ENCODE assay signal across 24 cellular contexts in the genomic region with DNA sequence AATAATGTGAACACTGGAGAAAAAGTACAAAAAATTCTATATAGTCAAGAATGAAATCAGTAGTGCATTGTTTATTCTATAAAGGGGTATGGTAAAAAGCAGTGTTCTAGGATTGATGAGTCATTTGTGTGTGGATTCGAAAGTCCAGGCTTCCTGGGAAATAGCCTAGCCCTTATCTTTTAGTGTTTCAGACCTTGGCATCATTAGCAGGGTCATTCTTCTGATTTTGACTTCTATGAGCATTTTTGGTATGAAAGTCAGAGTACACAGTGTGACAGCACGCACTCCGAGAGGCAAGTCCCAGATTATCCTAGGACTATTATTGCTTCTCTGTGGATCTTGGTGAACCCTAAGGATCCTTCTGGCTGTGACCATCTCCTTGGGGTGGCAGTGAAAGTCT. TPM values are rescaled to one million over a fixed set of nuclear protein-coding genes. Genes with fewer than 3 reads are reported as not detected.
DNase-seq lines count a peak whose midpoint lies in the region; ATAC-seq, FAIRE-seq and TF ChIP-seq lines count a peak whose summit lies in the region.
"Had no signal": no experiment of that assay in that cellular context is flagged by ENCODE, and none has a peak within 500 bp of the region (broad histone marks: within the 10 kb centered on the region; RNA-seq: fewer than 3 reads in every experiment).

No MANE protein-coding gene starts in this region.

- no peak overlapping the region for H3K9ac ChIP-seq in endothelial cell of umbilical vein (replicated peaks; ENCODE audit: extremely low read depth, insufficient read depth, low read length)
- H3K9ac ChIP-seq: BLaER1 treated with 17β-estradiol and CSF1 and Interleukin-3, amounts not matched to agents 10 nM and 100 nM had no signal

- no peaks in the 10 kb centered on the region for H4K20me1 ChIP-seq in endothelial cell of umbilical vein (replicated peaks; ENCODE audit: control insufficient read depth, extremely low read depth, insufficient read depth, low read length)
- H4K20me1 ChIP-seq: BLaER1 treated with 17β-estradiol and CSF1 and Interleukin-3, amounts not matched to agents 10 nM and 100 nM had no signal

- H3K36me3 ChIP-seq in endothelial cell of umbilical vein (ENCODE audit: control insufficient read depth in 2 of 2, extremely low read depth in 1 of 2, insufficient read depth in 2 of 2, low read length in 2 of 2) = no peaks in the 10 kb centered on the region
- H3K36me3 ChIP-seq in mucosa of descending colon (ENCODE audit: low read depth) = no peaks in the 10 kb centered on the region
- H3K36me3 ChIP-seq: BLaER1 treated with 17β-estradiol and CSF1 and Interleukin-3, amounts not matched to agents 10 nM and 100 nM; tibial nerve; WERI-Rb-1 had no signal

- H3K9me1 ChIP-seq in endothelial cell of umbilical vein (replicated peaks; ENCODE audit: control insufficient read depth, extremely low read depth, insufficient read depth, low read length) = no peaks in the 10 kb centered on the region

- H2AFZ ChIP-seq in endothelial cell of umbilical vein (ENCODE audit: low read depth, low read length) = no peak overlapping the region

- FAIRE-seq in endothelial cell of umbilical vein (lab: Jason Lieb, UNC) = no peak
- FAIRE-seq: A204.1, GM19239, H54 had no signal

- H3K79me2 ChIP-seq in endothelial cell of umbilical vein (ENCODE audit: control insufficient read depth, insufficient read depth, low read length) = no peaks in the 10 kb centered on the region

- TF ChIP-seq CTCF in endothelial cell of umbilical vein (IDR thresholded peaks at IDR 0.05; ENCODE audit: extremely low read depth in 1 of 2, insufficient read depth in 1 of 2, low read depth in 1 of 2, low read length in 2 of 2) (no peak), mucosa of descending colon (IDR thresholded peaks at IDR 0.05) (no peak)

- POLR2A ChIA-PET in endothelial cell of umbilical vein (lab: Charles Lee) = no interaction called here

- CTCF ChIA-PET in endothelial cell of umbilical vein (lab: Charles Lee) = no interaction called here

- dilution Hi-C loops in endothelial cell of umbilical vein (cut with MboI; ENCODE audit: extremely low pct_ligation_motif_present, low sequenced_read_pairs) = no loop called here

- H3K4me2 ChIP-seq in endothelial cell of umbilical vein (ENCODE audit: insufficient read depth, low read length) = no peak overlapping the region
- H3K4me2 ChIP-seq: BLaER1 treated with 17β-estradiol and CSF1 and Interleukin-3, amounts not matched to agents 10 nM and 100 nM had no signal

- no peaks in the 10 kb centered on the region for H3K9me3 ChIP-seq in endothelial cell of umbilical vein (replicated peaks; ENCODE audit: control insufficient read depth, insufficient read depth, low read length)
- no peaks in the 10 kb centered on the region for H3K9me3 ChIP-seq in mucosa of descending colon
- H3K9me3 ChIP-seq: BLaER1 treated with 17β-estradiol and CSF1 and Interleukin-3, amounts not matched to agents 10 nM and 100 nM; tibial nerve had no signal

- intact Hi-C loops in left cardiac atrium (cut with DNase I) (no loop called here), cardiac septum (cut with DNase I) (no loop called here), endothelial cell of umbilical vein (cut with micrococcal nuclease) (no loop called here), mucosa of descending colon (cut with DNase I, micrococcal nuclease) (no loop called here)

- ATAC-seq in left cardiac atrium (peak; percentile 71 to 78), mucosa of descending colon (peak; percentile 80), GM21786 (IDR thresholded peaks at IDR 0.05; ENCODE audit: unreplicated experiment) (no peak), HG03342 (IDR thresholded peaks at IDR 0.05; ENCODE audit: unreplicated experiment) (no peak), GM18498 (IDR thresholded peaks at IDR 0.05; ENCODE audit: unreplicated experiment) (no peak)

- TF ChIP-seq POLR2A in endothelial cell of umbilical vein (IDR thresholded peaks at IDR 0.05; ENCODE audit: low read depth, low read length) = no peak

- H3K4me1 ChIP-seq in endothelial cell of umbilical vein (ENCODE audit: control insufficient read depth, extremely low read depth, insufficient read depth, low read length) (peaks cover 2% of the 10 kb centered on the region), mucosa of descending colon (ENCODE audit: low read depth) (peaks cover 13% of the 10 kb centered on the region)
- H3K4me1 ChIP-seq: BLaER1 treated with 17β-estradiol and CSF1 and Interleukin-3, amounts not matched to agents 10 nM and 100 nM had no signal

- H3K27me3 ChIP-seq in endothelial cell of umbilical vein (ENCODE audit: control insufficient read depth in 2 of 2, insufficient read depth in 2 of 2, low read length in 2 of 2) = no peaks in the 10 kb centered on the region
- H3K27me3 ChIP-seq: BLaER1 treated with 17β-estradiol and CSF1 and Interleukin-3, amounts not matched to agents 10 nM and 100 nM; tibial nerve had no signal

- H3K27ac ChIP-seq in endothelial cell of umbilical vein (ENCODE audit: insufficient read depth, low read depth, low read length) = no peak overlapping the region
- H3K27ac ChIP-seq: BLaER1 treated with 17β-estradiol and CSF1 and Interleukin-3, amounts not matched to agents 10 nM and 100 nM; tibial nerve; WERI-Rb-1 had no signal

- BruUV-seq in endothelial cell of umbilical vein (replicated peaks; lab: Mats Ljungman, UMichigan) = no TSS peak

- H3K4me3 ChIP-seq in endothelial cell of umbilical vein (replicated peaks in 1 of 3; ENCODE audit: insufficient read depth in 1 of 3, low read depth in 1 of 3, low read length in 3 of 3) (no peak overlapping the region), mucosa of descending colon (no peak overlapping the region)
- H3K4me3 ChIP-seq: BLaER1 treated with 17β-estradiol and CSF1 and Interleukin-3, amounts not matched to agents 10 nM and 100 nM; tibial nerve had no signal

- DNase-seq in left cardiac atrium (no peak), cardiac septum (ENCODE audit: low spot score) (no peak), endothelial cell of umbilical vein (ENCODE audit: low read depth, low spot score) (peak; percentile 29), mucosa of descending colon (no peak), ureter (ENCODE audit: low spot score) (no peak)
- DNase-seq: activated CD4-positive, alpha-beta memory T cell treated with anti-CD3 and anti-CD28 coated beads for 36 hours; activated naive CD4-positive, alpha-beta T cell treated with Interleukin-2 at 50 U/mL for 16 hours; activated T-cell treated with anti-CD3 and anti-CD28 coated beads for 4 hours; dermis blood vessel endothelial cell; Karpas-422; NCI-H1092 treated with DMSO at 0.1 percent for 48 hours; NCI-H526; stimulated activated CD4-positive, alpha-beta T cell treated with anti-CD3 and anti-CD28 coated beads, Interleukin-1b, Interleukin-23, amount 100 ng/mL, for 48 hours; stimulated activated naive CD4-positive, alpha-beta T cell; T-helper 2 cell; WERI-Rb-1 had no signal

TF ChIP-seq in endothelial cell of umbilical vein, 7 proteins besides CTCF, POLR2A, EP300 and RAD21:
- TF ChIP-seq JUN (IDR thresholded peaks at IDR 0.05; ENCODE audit: borderline replicate concordance, insufficient read depth, insufficient read length, low read depth) (no peak), GATA2 (IDR thresholded peaks at IDR 0.05; ENCODE audit: insufficient read depth, insufficient read length, low read depth, low read length) (no peak), FOS (IDR thresholded peaks at IDR 0.05; ENCODE audit: borderline replicate concordance, insufficient read depth, low read length) (peak; percentile 80), MYC (IDR thresholded peaks at IDR 0.05; ENCODE audit: low read depth, low read length) (no peak)

RNA-seq across cellular contexts. Expression of a gene that starts 16.9 kb away (rescaled TPM):
- total RNA-seq in left cardiac atrium (1 to 10 TPM; 7.9 to 9.3 TPM), cardiac septum (6.2 TPM), endothelial cell of umbilical vein (4.8 and 5.1 TPM in 2 replicates), mucosa of descending colon (10 to 100 TPM; 44.3 to 82.0 (median 53.3) TPM), ureter (13.8 TPM)
- polyA plus RNA-seq in endothelial cell of umbilical vein = 2.5 and 2.6 TPM in 2 replicates
- 2.0 and 2.1 TPM in 2 replicates for polyA plus RNA-seq in endothelial cell of umbilical vein (2011; cell fraction: cytosol; rRNA removed)
- 3.6 and 4.7 TPM in 2 replicates for polyA plus RNA-seq in endothelial cell of umbilical vein (2011; cell fraction: nucleus; rRNA removed)
- polyA plus RNA-seq in endothelial cell of umbilical vein (2012) = 0.86 and 1.2 TPM in 2 replicates
- 9.9 and 10.8 TPM in 2 replicates for polyA minus RNA-seq in endothelial cell of umbilical vein
- not detected for polyA minus RNA-seq in endothelial cell of umbilical vein (2011; cell fraction: cytosol; rRNA and poly(A)+ RNA removed)
- polyA minus RNA-seq in endothelial cell of umbilical vein (2011; cell fraction: nucleus; rRNA and poly(A)+ RNA removed) = 9.2 and 10.6 TPM in 2 replicates

Comparison
In these comparisons a context has a peak if more than half of its experiments do, and no peak if none do; other contexts are left out.
1. ATAC-seq: peak in left cardiac atrium (2 of 2) and mucosa of descending colon (single experiment); none in GM21786 (single experiment), HG03342 (single experiment) and GM18498 (single experiment).